ENCODE assay signal across 8 cellular contexts in genomic region chr7:143381427-143382125, GRCh38. TPM values are rescaled to one million over a fixed set of nuclear protein-coding genes. Genes with fewer than 3 reads are reported as not detected.
DNase-seq lines count a peak whose midpoint lies in the region.

No MANE protein-coding gene starts in this region.

- peaks cover 45% of the 10 kb centered on the region for H3K36me3 ChIP-seq in skeletal muscle satellite cell (ENCODE audit: insufficient read depth, low read length)

- peak overlapping the region; percentile 93 for H3K4me3 ChIP-seq in skeletal muscle satellite cell (ENCODE audit: low read length)

- no peaks in the 10 kb centered on the region for H3K27me3 ChIP-seq in skeletal muscle satellite cell (ENCODE audit: control insufficient read depth, insufficient read depth, low read length)

- no peaks in the 10 kb centered on the region for H3K9me3 ChIP-seq in skeletal muscle satellite cell (replicated peaks; ENCODE audit: low read length)

- H3K4me2 ChIP-seq in skeletal muscle satellite cell (ENCODE audit: low read length): peak overlapping the region; percentile 89

- peaks cover 50% of the 10 kb centered on the region for H3K4me1 ChIP-seq in skeletal muscle satellite cell (ENCODE audit: control insufficient read depth, insufficient read depth, low read length)

- peak overlapping the region; percentile 99 for H3K9ac ChIP-seq in skeletal muscle satellite cell (ENCODE audit: low read depth, low read length)

- DNase-seq in NCI-H2029 (lab: John Stamatoyannopoulos, UW): peak; percentile 21
- DNase-seq in NCI-H2029 treated with DMSO at 0.1 percent for 48 hours (lab: John Stamatoyannopoulos, UW): no peak
- DNase-seq in HCEC 1CT: peak; percentile 50
- DNase-seq in M059J (ENCODE audit: low read depth): peak; percentile 76
- peak; percentile 90 for DNase-seq in astrocyte of the hippocampus (ENCODE audit: low read depth, low spot score)
- peak; percentile 78 for DNase-seq in iris pigment epithelial cell (ENCODE audit: low read depth)
- no peak for DNase-seq in stimulated activated CD4-positive, alpha-beta T cell treated with anti-CD3 and anti-CD28 coated beads, Interleukin-1b, Interleukin-23, amount 100 ng/mL, for 48 hours

RNA-seq across cellular contexts. Expression of gene ZYX, which starts 0.4 kb away (rescaled TPM):
- 75.9 and 108 TPM in 2 replicates for total RNA-seq in M059J (2014; rRNA removed; shearing (Covaris generic))
- 48.7 and 72.7 TPM in 2 replicates for total RNA-seq in skeletal muscle satellite cell (2012; rRNA removed)

RNA-seq across cellular contexts. Expression of gene FAM131B, which starts 19.1 kb away (rescaled TPM):
- 0.79 and 1.5 TPM in 2 replicates for total RNA-seq in M059J (2014; rRNA removed; shearing (Covaris generic))
- 0.51 and 0.66 TPM in 2 replicates for total RNA-seq in skeletal muscle satellite cell (2012; rRNA removed)

RNA-seq across cellular contexts. Expression of gene EPHA1, which starts 27.1 kb away (rescaled TPM):
- 0.20 and 0.30 TPM in 2 replicates for total RNA-seq in M059J (2014; rRNA removed; shearing (Covaris generic))
- under 0.01 and 0.66 TPM in 2 replicates for total RNA-seq in skeletal muscle satellite cell (2012; rRNA removed)

Comparison
In these comparisons a context has a peak if more than half of its experiments do, and no peak if none do; other contexts are left out.
1. DNase-seq: peak in NCI-H2029 (single experiment), HCEC 1CT (single experiment), M059J (single experiment), astrocyte of the hippocampus (single experiment) and iris pigment epithelial cell (single experiment); none in NCI-H2029 treated with DMSO at 0.1 percent for 48 hours (single experiment) and stimulated activated CD4-positive, alpha-beta T cell treated with anti-CD3 and anti-CD28 coated beads, Interleukin-1b, Interleukin-23, amount 100 ng/mL, for 48 hours (single experiment).